3 cellular contexts compared by ENCODE assay signal in genomic region chr2:241503776-241504392, GRCh38.
TF ChIP-seq lines count a peak whose summit lies in the region.

No MANE protein-coding gene starts in this region.

TF ChIP-seq in SK-N-SH, 30 proteins besides CTCF, POLR2A, EP300 and RAD21:
- TF ChIP-seq SIN3A (IDR thresholded peaks at IDR 0.05; ENCODE audit: borderline replicate concordance, low read depth, low read length) (no peak), REST (IDR thresholded peaks at IDR 0.05; ENCODE audit: low read depth, low read length) (no peak), RCOR1 (IDR thresholded peaks at IDR 0.05; ENCODE audit: low read length) (no peak), TCF12 (IDR thresholded peaks at IDR 0.05) (no peak), MXI1 (IDR thresholded peaks at IDR 0.05; ENCODE audit: low read depth, low read length) (no peak), TAF1 (IDR thresholded peaks at IDR 0.05; ENCODE audit: borderline replicate concordance, low read depth, low read length) (no peak), CHD2 (IDR thresholded peaks at IDR 0.05; ENCODE audit: low read length, partially characterized antibody) (no peak), TEAD4 (IDR thresholded peaks at IDR 0.05; ENCODE audit: borderline replicate concordance, insufficient read depth) (no peak), POLR2AphosphoS5 (IDR thresholded peaks at IDR 0.05; ENCODE audit: low read depth, low read length) (no peak), YY1 (IDR thresholded peaks at IDR 0.05; ENCODE audit: low read depth) (no peak), NRF1 (IDR thresholded peaks at IDR 0.05; ENCODE audit: low read depth, low read length) (no peak), ZBTB33 (IDR thresholded peaks at IDR 0.05; ENCODE audit: borderline replicate concordance, low read depth) (no peak), FOXM1 (IDR thresholded peaks at IDR 0.05; ENCODE audit: low read depth) (no peak), PBX3 (IDR thresholded peaks at IDR 0.05) (no peak), GATA2 (CRISPR knock-in tag; IDR thresholded peaks at IDR 0.05) (no peak), JUND (IDR thresholded peaks at IDR 0.05) (no peak)

TF ChIP-seq in SK-N-SH treated with all-trans-retinoic acid at 6 μM for 48 hours, 23 proteins besides CTCF, POLR2A, EP300 and RAD21:
- no peak for TF ChIP-seq ZNF565 (CRISPR knock-in tag; conservative IDR thresholded peaks at IDR 0.05; ENCODE audit: low read depth)

TF ChIP-seq in K562, 482 proteins besides CTCF, POLR2A, EP300 and RAD21:
- TF ChIP-seq CUX1 (CRISPR knock-in tag; IDR thresholded peaks at IDR 0.05) (no peak), RBFOX2 (IDR thresholded peaks at IDR 0.05; ENCODE audit: low read depth, low read length) (0 out of 2 replicates have a peak, but pooled peaks have one; percentile 28)
